8 cellular contexts compared by ENCODE assay signal in genomic region chr7:91288208-91288824, GRCh38. TPM values are rescaled to one million over a fixed set of nuclear protein-coding genes. Genes with fewer than 3 reads are reported as not detected.
DNase-seq lines count a peak whose midpoint lies in the region; ATAC-seq and TF ChIP-seq lines count a peak whose summit lies in the region.

No MANE protein-coding gene starts in this region.

- TF ChIP-seq CTCF in KMS-11 (conservative IDR thresholded peaks at IDR 0.05; ENCODE audit: low read depth, low read length) (peak; percentile 78), right lobe of liver (IDR thresholded peaks at IDR 0.05) (peak; percentile 42 to 68 (median 52)), vagina (IDR thresholded peaks at IDR 0.05) (no peak)

- H3K79me2 ChIP-seq in KMS-11 (ENCODE audit: insufficient read depth, low read depth): no peaks in the 10 kb centered on the region

- H3K36me3 ChIP-seq in KMS-11 (ENCODE audit: insufficient read depth) (no peaks in the 10 kb centered on the region), right lobe of liver (no peaks in the 10 kb centered on the region), vagina (no peaks in the 10 kb centered on the region)

- 46% methylated on average over 3 of the region's 3 CpGs for WGBS in right lobe of liver (ENCODE audit: insufficient coverage, low coverage, low lambda C conversion rate, missing lambda C conversion rate)

- H3K27ac Mint-ChIP-seq in activated CD8-positive, alpha-beta memory T cell treated with anti-CD3 and anti-CD28 coated beads, Interleukin-2, amount 10 ng/mL, durations not matched to agents 7 days and 5 days: no peak overlapping the region

- CTCF ChIA-PET in activated CD8-positive, alpha-beta memory T cell treated with anti-CD3 and anti-CD28 coated beads, Interleukin-2, amount 10 ng/mL, durations not matched to agents 7 days and 5 days (lab: Charles Lee): no interaction called here

- H3K4me3 Mint-ChIP-seq in activated CD8-positive, alpha-beta memory T cell treated with anti-CD3 and anti-CD28 coated beads, Interleukin-2, amount 10 ng/mL, durations not matched to agents 7 days and 5 days: no peak overlapping the region

- H3K36me3 Mint-ChIP-seq in activated CD8-positive, alpha-beta memory T cell treated with anti-CD3 and anti-CD28 coated beads, Interleukin-2, amount 10 ng/mL, durations not matched to agents 7 days and 5 days: no peaks in the 10 kb centered on the region

- intact Hi-C loops in right lobe of liver (cut with DNase I) (no loop called here), vagina (cut with DNase I) (no loop called here)

- H3K9me3 ChIP-seq in right lobe of liver: no peaks in the 10 kb centered on the region
- H3K9me3 ChIP-seq in vagina: no peaks in the 10 kb centered on the region

- H2AFZ ChIP-seq in KMS-11 (ENCODE audit: low read depth): no peak overlapping the region

- H3K4me3 ChIP-seq in KMS-11 (IDR thresholded peaks at IDR 0.05; ENCODE audit: insufficient read depth, low read depth, low read length) (no peak overlapping the region), right lobe of liver (no peak overlapping the region), vagina (no peak overlapping the region)

- H3K4me1 ChIP-seq in KMS-11 (ENCODE audit: low read depth, poor library complexity, severe bottlenecking) (no peaks in the 10 kb centered on the region), right lobe of liver (no peaks in the 10 kb centered on the region), vagina (no peaks in the 10 kb centered on the region)

- no peaks in the 10 kb centered on the region for H3K4me1 Mint-ChIP-seq in activated CD8-positive, alpha-beta memory T cell treated with anti-CD3 and anti-CD28 coated beads, Interleukin-2, amount 10 ng/mL, durations not matched to agents 7 days and 5 days

- no peak overlapping the region for H3K27ac ChIP-seq in KMS-11
- no peak overlapping the region for H3K27ac ChIP-seq in right lobe of liver
- no peak overlapping the region for H3K27ac ChIP-seq in vagina

- DNase-seq in activated CD8-positive, alpha-beta memory T cell treated with anti-CD3 and anti-CD28 coated beads, Interleukin-2, amount 50 U/mL, for 48 hours: peak; percentile 51
- DNase-seq in activated CD8-positive, alpha-beta memory T cell treated with anti-CD3 and anti-CD28 coated beads, Interleukin-2, amount 10 ng/mL, durations not matched to agents 7 days and 5 days: no peak
- DNase-seq in amniotic epithelial cell (ENCODE audit: low read depth): peak; percentile 27
- DNase-seq in right lobe of liver: peak in 2 of 3 donors; percentile 56 to 72
- no peak for DNase-seq in vagina (ENCODE audit: extremely low spot score in 2 of 2)
- DNase-seq in G401 (ENCODE audit: low spot score): no peak

- H3K27me3 ChIP-seq in KMS-11 (ENCODE audit: insufficient read depth, low read depth): no peaks in the 10 kb centered on the region
- no peaks in the 10 kb centered on the region for H3K27me3 ChIP-seq in right lobe of liver
- no peaks in the 10 kb centered on the region for H3K27me3 ChIP-seq in vagina

- H3K27me3 Mint-ChIP-seq in activated CD8-positive, alpha-beta memory T cell treated with anti-CD3 and anti-CD28 coated beads, Interleukin-2, amount 10 ng/mL, durations not matched to agents 7 days and 5 days: no peaks in the 10 kb centered on the region

- in situ Hi-C loops in G401 (cut with HindIII; ENCODE audit: low sequenced_read_pairs): no loop called here

- ATAC-seq in activated CD8-positive, alpha-beta memory T cell treated with anti-CD3 and anti-CD28 coated beads, Interleukin-2, amount 10 ng/mL, durations not matched to agents 7 days and 5 days: no peak
- ATAC-seq in right lobe of liver (peak; percentile 81 to 94 (median 86)), GM21528 (IDR thresholded peaks at IDR 0.05; ENCODE audit: low FRiP score, unreplicated experiment) (no peak)

- no peaks in the 10 kb centered on the region for H4K20me1 ChIP-seq in KMS-11 (ENCODE audit: insufficient read depth)

- no peak overlapping the region for H3K9ac ChIP-seq in KMS-11

- no peaks in the 10 kb centered on the region for H3K9me3 Mint-ChIP-seq in activated CD8-positive, alpha-beta memory T cell treated with anti-CD3 and anti-CD28 coated beads, Interleukin-2, amount 10 ng/mL, durations not matched to agents 7 days and 5 days (ENCODE audit: low read depth)

- TF ChIP-seq POLR2A in right lobe of liver (IDR thresholded peaks at IDR 0.05): no peak
- no peak for TF ChIP-seq POLR2A in vagina (IDR thresholded peaks at IDR 0.05)

- no peak overlapping the region for H3K4me2 ChIP-seq in KMS-11

RNA-seq across cellular contexts. Expression of gene FZD1, which starts 24.1 kb away (rescaled TPM):
- not detected for total RNA-seq in activated CD8-positive, alpha-beta memory T cell treated with anti-CD3 and anti-CD28 coated beads, Interleukin-2, amount 10 ng/mL, durations not matched to agents 7 days and 5 days
- 1 to 10 TPM; 1.3 to 2.6 (median 1.6) TPM for total RNA-seq in right lobe of liver
- 16.5 TPM for total RNA-seq in vagina
- 0.92 and 1.9 TPM in 2 replicates for total RNA-seq in G401 (2014; rRNA removed; shearing (Covaris generic))

Comparison
In these comparisons a context has a peak if more than half of its experiments do, and no peak if none do; other contexts are left out.
1. DNase-seq: peak in activated CD8-positive, alpha-beta memory T cell treated with anti-CD3 and anti-CD28 coated beads, Interleukin-2, amount 50 U/mL, for 48 hours (single experiment), amniotic epithelial cell (single experiment) and right lobe of liver (2 of 3); none in activated CD8-positive, alpha-beta memory T cell treated with anti-CD3 and anti-CD28 coated beads, Interleukin-2, amount 10 ng/mL, durations not matched to agents 7 days and 5 days (single experiment), vagina (0 of 2) and G401 (single experiment).
2. ATAC-seq: peak in right lobe of liver (4 of 4); none in activated CD8-positive, alpha-beta memory T cell treated with anti-CD3 and anti-CD28 coated beads, Interleukin-2, amount 10 ng/mL, durations not matched to agents 7 days and 5 days (single experiment) and GM21528 (single experiment).
3. CTCF ChIP-seq: peak in KMS-11 (single experiment) and right lobe of liver (4 of 4); none in vagina (0 of 3).